2 cellular contexts compared by ENCODE assay signal in genomic region chr5:150454027-150454426, GRCh38. TPM values are rescaled to one million over a fixed set of nuclear protein-coding genes. Genes with fewer than 3 reads are reported as not detected.
"Had no signal": no experiment of that assay in that cellular context is flagged by ENCODE, and none has a peak within 500 bp of the region (broad histone marks: within the 10 kb centered on the region; RNA-seq: fewer than 3 reads in every experiment).

No MANE protein-coding gene starts in this region.

RNA-seq across cellular contexts. Expression of gene CD74, which starts 41.3 kb away (rescaled TPM):
- total RNA-seq: NCI-H460, SJSA1 had no signal
